In the genomic region with DNA sequence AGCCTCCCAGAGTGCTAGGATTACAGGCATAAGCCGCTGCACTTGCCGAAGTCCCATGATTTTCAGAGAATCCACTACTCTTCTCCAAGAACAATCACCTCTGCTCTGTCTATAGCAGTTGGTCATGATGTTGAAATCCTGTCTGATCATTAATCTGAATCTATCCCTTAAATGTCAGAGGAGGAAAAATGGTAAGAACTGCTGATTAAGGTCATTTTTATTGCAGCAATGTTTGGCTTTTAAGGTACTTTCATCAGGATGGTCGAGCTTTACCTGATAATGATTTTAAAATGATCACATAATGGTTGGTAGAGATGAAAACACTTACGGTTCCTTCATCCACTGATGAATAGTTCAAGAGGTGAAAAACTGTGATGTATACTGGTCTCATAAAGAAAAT, we compare ENCODE assay signal across 27 cellular contexts.
"Had no signal": no experiment of that assay in that cellular context is flagged by ENCODE, and none has a peak within 500 bp of the region (broad histone marks: within the 10 kb centered on the region; RNA-seq: fewer than 3 reads in every experiment).

No MANE protein-coding gene starts in this region.

- H3K9me2 ChIP-seq: SK-N-SH had no signal

- H3K9ac ChIP-seq: SK-N-SH had no signal

- H3K4me2 ChIP-seq: SK-N-SH had no signal

- H3K27ac ChIP-seq: Peyer's patch, SJSA1 had no signal

- DNase-seq: Kasumi-1, MG63, NCI-H1048, NCI-H1092 treated with DMSO at 0.1 percent for 48 hours, NCI-H1105 treated with DMSO at 0.1 percent for 48 hours, NCI-H1417, NCI-H1436, NCI-H146, NCI-H1694, NCI-H187, NCI-H2029, NCI-H2081, NCI-H2171 treated with DMSO at 0.1 percent for 48 hours, NCI-H2227 treated with DMSO at 0.1 percent for 48 hours, NCI-H345, NCI-H446, NCI-H510A treated with DMSO at 0.1 percent for 48 hours, NCI-H524 treated with DMSO at 0.1 percent for 48 hours, NCI-H526 treated with DMSO at 0.1 percent for 48 hours, NCI-H748 treated with DMSO at 0.1 percent for 48 hours, NCI-H82, Peyer's patch, RPMI8226, SHP77 treated with DMSO at 0.1 percent for 48 hours, SK-N-SH, SW 1271 had no signal

- H3K4me3 ChIP-seq: MG63, Peyer's patch, SJSA1 had no signal

- H3K36me3 ChIP-seq: MG63, Peyer's patch, SJSA1 had no signal

- H3K4me1 ChIP-seq: Peyer's patch, SJSA1 had no signal

- H3K27me3 ChIP-seq: MG63, Peyer's patch, SJSA1 had no signal

- H3K9me3 ChIP-seq: MG63, Peyer's patch, SJSA1, SK-N-SH had no signal
